ENCODE assay signal across 8 cellular contexts in the genomic region with DNA sequence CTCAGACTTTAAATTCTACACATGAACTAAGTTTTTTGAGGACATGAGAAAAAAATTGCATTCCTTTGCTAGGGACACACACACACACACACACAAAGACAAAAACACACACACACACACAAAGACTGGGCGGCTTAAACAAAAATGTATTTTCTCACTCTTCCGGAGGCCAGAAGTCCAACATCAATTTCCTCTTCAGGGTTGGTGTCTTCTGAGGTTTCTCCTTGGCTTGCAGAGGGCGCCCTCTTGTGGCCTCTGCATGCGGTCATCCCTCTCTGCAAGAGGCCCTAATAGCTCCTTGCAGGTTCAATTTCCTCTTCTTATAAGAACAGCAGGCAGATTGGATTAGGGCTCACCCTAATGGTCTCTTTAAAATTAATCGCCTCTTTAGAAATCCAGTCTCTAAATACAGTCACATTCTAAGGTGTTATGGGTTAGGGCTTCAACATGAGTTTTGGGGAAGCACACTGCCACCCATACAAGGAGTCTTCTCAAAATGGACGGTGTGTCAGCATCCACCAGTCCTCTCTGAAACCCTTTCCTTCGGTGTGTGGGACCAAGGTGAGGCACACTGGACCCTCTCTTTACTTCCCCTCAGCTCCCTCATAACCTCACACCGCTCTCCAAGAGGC.
DNase-seq lines count a peak whose midpoint lies in the region; ATAC-seq lines count a peak whose summit lies in the region.

No MANE protein-coding gene starts in this region.

- peak; percentile 95 to 96 for DNase-seq in AML-193 (lab: John Stamatoyannopoulos, UW)
- DNase-seq in NCI-H226: peak; percentile 63
- peak; percentile 73 for DNase-seq in activated CD4-positive, CD25-positive, alpha-beta regulatory T cell treated with anti-CD3 and anti-CD28 coated beads, Interleukin-2, amount 50 U/mL, for 16 hours (ENCODE audit: low read depth, low spot score)
- DNase-seq in cerebellar cortex (ENCODE audit: low spot score): peak; percentile 92
- DNase-seq in islet precursor cell: peak; percentile 93
- peak; percentile 57 to 72 for DNase-seq in stimulated activated CD4-positive, alpha-beta T cell treated with anti-CD3 and anti-CD28 coated beads, Interleukin-15, amount 100 ng/mL, for 1 hour (ENCODE audit: low read depth in 1 of 2, low spot score in 1 of 2)

- ATAC-seq in GM19025 (IDR thresholded peaks at IDR 0.05; ENCODE audit: low read depth, unreplicated experiment) (peak; percentile 80), HG03342 (IDR thresholded peaks at IDR 0.05; ENCODE audit: unreplicated experiment) (peak; percentile 79)

Comparison
In these comparisons a context has a peak if more than half of its experiments do, and no peak if none do; other contexts are left out.
1. Peak in every context shown above with its lines: DNase-seq and ATAC-seq.